In the genomic region with DNA sequence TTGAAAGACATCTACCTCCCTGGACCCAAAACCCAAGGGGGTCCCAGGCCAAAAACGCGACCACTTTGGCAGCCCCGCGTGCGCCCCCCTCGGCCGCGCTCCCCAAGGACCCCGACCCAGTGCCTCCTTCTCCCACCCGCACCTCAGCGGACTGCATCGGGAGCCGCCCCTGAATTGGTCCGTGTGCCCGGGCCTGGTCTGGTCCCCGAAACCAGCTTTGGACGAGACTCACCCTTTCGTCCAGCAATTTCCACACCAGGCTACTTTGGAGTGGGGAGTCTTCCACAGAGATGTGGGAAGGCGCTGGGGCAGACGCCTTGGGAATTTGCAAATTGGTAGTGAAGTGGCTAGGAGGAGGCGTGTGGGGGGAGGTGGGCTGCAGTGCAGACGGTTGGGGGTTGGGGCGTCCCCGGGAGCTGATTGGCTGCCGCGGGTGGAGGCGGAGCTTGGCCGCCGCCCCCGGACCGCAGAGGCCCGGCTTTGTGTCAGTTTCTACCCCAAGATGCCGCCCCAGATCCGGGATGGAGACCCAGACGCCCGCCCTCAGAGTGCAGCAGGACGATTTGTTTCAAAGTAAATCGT, we compare ENCODE assay signal across 9 cellular contexts. TPM values are rescaled to one million over a fixed set of nuclear protein-coding genes. Genes with fewer than 3 reads are reported as not detected.
A peak's percentile ranks its signal among the peaks of the same experiment; 100 is the strongest.
DNase-seq lines count a peak whose midpoint lies in the region; ATAC-seq and TF ChIP-seq lines count a peak whose summit lies in the region.
"Had no signal": no experiment of that assay in that cellular context is flagged by ENCODE, and none has a peak within 500 bp of the region (broad histone marks: within the 10 kb centered on the region; RNA-seq: fewer than 3 reads in every experiment).

No MANE protein-coding gene starts in this region.

- H3K4me1 ChIP-seq in right atrium auricular region: peaks cover 0 to 21% of the 10 kb centered on the region in 2 donors

- H3K27me3 ChIP-seq in right atrium auricular region: no peaks in the 10 kb centered on the region

- peak overlapping the region; percentile 53; the same call in 1 of the 2 replicates for H3K4me3 ChIP-seq in GM08714 (ENCODE audit: low read length)
- H3K4me3 ChIP-seq in right atrium auricular region: peak overlapping the region; percentile 14 to 43

- peaks cover 0 to 10% of the 10 kb centered on the region in 2 donors for H3K9me3 ChIP-seq in right atrium auricular region

- peak overlapping the region in 1 of 2 donors; percentile 18 for H3K27ac ChIP-seq in right atrium auricular region

- DNase-seq in amniotic epithelial cell (ENCODE audit: low read depth) (peak; percentile 69), right atrium auricular region (ENCODE audit: low spot score) (no peak), putamen (ENCODE audit: low spot score) (peak; percentile 87), T-helper 9 cell (no peak), NCI-H1105 treated with DMSO at 0.1 percent for 48 hours (lab: John Stamatoyannopoulos, UW) (no peak)

- ATAC-seq in GM21515 (IDR thresholded peaks at IDR 0.05; ENCODE audit: unreplicated experiment) (peak; percentile 70), HG03575 (IDR thresholded peaks at IDR 0.05; ENCODE audit: extremely low read depth, insufficient number of reproducible peaks, low FRiP score, unreplicated experiment) (peak; percentile 47)

- H3K36me3 ChIP-seq in right atrium auricular region: no peaks in the 10 kb centered on the region

- TF ChIP-seq CTCF in right atrium auricular region (IDR thresholded peaks at IDR 0.05): no peak

RNA-seq across cellular contexts. Expression of a gene that starts 16.9 kb away (rescaled TPM):
- 10 to 100 TPM; 27.9 to 32.1 TPM for total RNA-seq in right atrium auricular region

RNA-seq across cellular contexts. Expression of a gene that starts 50.0 kb away (rescaled TPM):
- total RNA-seq in right atrium auricular region: not detected
- total RNA-seq: T-cell had no signal

Comparison
In these comparisons a context has a peak if more than half of its experiments do, and no peak if none do; other contexts are left out.
1. DNase-seq: peak in amniotic epithelial cell (single experiment) and putamen (single experiment); none in right atrium auricular region (single experiment), T-helper 9 cell (single experiment) and NCI-H1105 treated with DMSO at 0.1 percent for 48 hours (single experiment).